ENCODE assay signal across 6 cellular contexts in the genomic region with DNA sequence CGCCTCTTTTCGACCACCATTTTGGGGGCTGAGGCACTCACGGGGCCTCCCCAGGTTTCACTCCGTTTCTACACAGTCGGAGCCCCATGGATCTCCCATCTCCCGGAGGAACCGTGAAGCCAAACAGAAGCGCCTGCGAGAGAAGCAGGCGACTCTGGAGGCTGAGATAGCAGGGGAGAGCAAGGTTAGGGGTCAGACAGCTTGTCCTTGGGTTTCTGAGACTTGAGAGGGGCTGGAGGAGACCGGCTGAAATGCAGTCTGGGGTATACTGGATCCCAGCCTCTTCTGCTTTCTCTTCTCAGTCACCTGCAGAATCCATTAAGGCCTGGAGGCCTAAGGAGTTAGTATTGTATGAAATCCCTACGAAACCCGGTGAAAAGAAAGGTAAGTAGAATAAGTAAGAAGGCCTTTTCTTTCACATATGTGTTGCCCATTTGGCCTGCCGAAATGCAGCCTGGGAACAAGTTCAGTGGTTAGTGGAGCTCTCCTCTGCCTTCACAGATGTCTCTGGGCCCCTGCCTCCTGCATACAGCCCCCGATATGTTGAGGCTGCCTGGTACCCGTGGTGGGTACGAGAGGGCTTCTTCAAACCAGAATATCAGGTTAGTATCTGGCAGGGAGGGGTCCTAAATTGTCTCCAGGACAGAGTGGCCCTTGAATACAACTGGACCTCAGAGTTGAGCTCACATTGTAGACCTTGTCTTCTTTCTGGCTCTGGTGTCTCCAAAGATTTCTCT. TPM values are rescaled to one million over a fixed set of nuclear protein-coding genes. Genes with fewer than 3 reads are reported as not detected.
DNase-seq lines count a peak whose midpoint lies in the region; ATAC-seq and TF ChIP-seq lines count a peak whose summit lies in the region.

No MANE protein-coding gene starts in this region.

- H3K4me3 ChIP-seq in Caco-2 (ENCODE audit: low read depth, low read length) (peak overlapping the region; percentile 54), left lung (peak overlapping the region; percentile 60 to 62)

- H3K27me3 Mint-ChIP-seq in Caco-2 (ENCODE audit: insufficient read depth, unreplicated experiment), result no peaks in the 10 kb centered on the region
- no peaks in the 10 kb centered on the region for H3K27me3 Mint-ChIP-seq in activated CD8-positive, alpha-beta T cell treated with anti-CD3 and anti-CD28 coated beads for 36 hours

- H3K27me3 ChIP-seq in Caco-2 (replicated peaks; ENCODE audit: control insufficient read depth, insufficient read depth, low read length), result no peaks in the 10 kb centered on the region
- H3K27me3 ChIP-seq in left lung, result no peaks in the 10 kb centered on the region

- ATAC-seq in activated CD8-positive, alpha-beta T cell treated with anti-CD3 and anti-CD28 coated beads for 36 hours, result no peak
- ATAC-seq in left lung (peak; percentile 13), esophagus mucosa (no peak)

- H3K4me1 ChIP-seq in Caco-2, result peaks cover 11% of the 10 kb centered on the region
- H3K4me1 ChIP-seq in left lung, result peaks cover 21 to 32% of the 10 kb centered on the region in 2 donors

- BruUV-seq in Caco-2 (replicated peaks; lab: Mats Ljungman, UMichigan), result no TSS peak

- intact Hi-C loops in Caco-2 (cut with micrococcal nuclease; ENCODE audit: unreplicated experiment) (loop anchor here (1.0 to 2.0 kb wide), 6 partner anchors 60 to 172 kb away; no protein-coding TSS in a partner anchor), left lung (cut with DNase I) (loop anchor here in 1 of 2 donors (10.0 kb wide), 1 partner anchor 160 kb away; no protein-coding TSS in a partner anchor)
- intact Hi-C loops in activated CD8-positive, alpha-beta T cell treated with anti-CD3 and anti-CD28 coated beads for 36 hours (cut with micrococcal nuclease), result loop anchor here (5.0 kb wide), 1 partner anchor 172 kb away; no protein-coding TSS in a partner anchor

- peak overlapping the region; percentile 82 to 93 for H3K27ac ChIP-seq in left lung

- H3K27ac Mint-ChIP-seq in Caco-2 (ENCODE audit: unreplicated experiment), result peak overlapping the region; percentile 92
- H3K27ac Mint-ChIP-seq in activated CD8-positive, alpha-beta T cell treated with anti-CD3 and anti-CD28 coated beads for 36 hours, result peak overlapping the region; percentile 88

- H3K9me3 ChIP-seq in Caco-2 (no peaks in the 10 kb centered on the region), left lung (no peaks in the 10 kb centered on the region)

- TF ChIP-seq CTCF in Caco-2 (IDR thresholded peaks at IDR 0.05; ENCODE audit: insufficient read depth in 1 of 2, low read depth in 1 of 2, low read length in 1 of 2, severe bottlenecking in 1 of 2, unreplicated experiment in 1 of 2), result no peak
- TF ChIP-seq CTCF in activated CD8-positive, alpha-beta T cell treated with anti-CD3 and anti-CD28 coated beads for 36 hours (IDR thresholded peaks at IDR 0.05), result no peak
- TF ChIP-seq CTCF in left lung (IDR thresholded peaks at IDR 0.05), result no peak

- CTCF ChIA-PET in Caco-2 (lab: Charles Lee), result interaction anchor here (0.6 to 4.9 kb wide), 16 partner anchors 17 to 277 kb away, joined by 3 to 66 read pairs (median 9); a partner anchor contains a TSS
- CTCF ChIA-PET in activated CD8-positive, alpha-beta T cell treated with anti-CD3 and anti-CD28 coated beads for 36 hours (lab: Charles Lee), result interaction anchor here (0.7 to 9.2 kb wide), 31 partner anchors 9 to 433 kb away, joined by 3 to 116 read pairs (median 5); no protein-coding TSS in a partner anchor

- H3K9me3 Mint-ChIP-seq in Caco-2 (ENCODE audit: unreplicated experiment), result no peaks in the 10 kb centered on the region
- no peaks in the 10 kb centered on the region for H3K9me3 Mint-ChIP-seq in activated CD8-positive, alpha-beta T cell treated with anti-CD3 and anti-CD28 coated beads for 36 hours

- DNase-seq in Caco-2, result no peak
- DNase-seq in activated CD8-positive, alpha-beta T cell treated with anti-CD3 and anti-CD28 coated beads for 36 hours, result peak; percentile 22
- DNase-seq in left lung, result no peak
- no peak for DNase-seq in activated CD4-positive, CD25-positive, alpha-beta regulatory T cell treated with anti-CD3 and anti-CD28 coated beads, Interleukin-2, amount 50 U/mL, for 72 hours
- DNase-seq in HCEC 1CT, result no peak

- POLR2A ChIA-PET in Caco-2 (lab: Charles Lee), result no interaction called here
- POLR2A ChIA-PET in activated CD8-positive, alpha-beta T cell treated with anti-CD3 and anti-CD28 coated beads for 36 hours (lab: Charles Lee), result interaction anchor here (0.8 to 2.0 kb wide), 10 partner anchors 9 to 177 kb away, joined by 3 to 8 read pairs (median 3); no protein-coding TSS in a partner anchor

- H3K36me3 ChIP-seq in Caco-2 (ENCODE audit: control insufficient read depth, insufficient read depth, low read length), result peaks cover 2% of the 10 kb centered on the region; the same call in 1 of the 2 replicates
- peaks cover 0 to 47% of the 10 kb centered on the region in 2 donors for H3K36me3 ChIP-seq in left lung

- peaks cover 14% of the 10 kb centered on the region for H3K4me1 Mint-ChIP-seq in Caco-2 (ENCODE audit: low read depth, unreplicated experiment)
- peaks cover 26% of the 10 kb centered on the region for H3K4me1 Mint-ChIP-seq in activated CD8-positive, alpha-beta T cell treated with anti-CD3 and anti-CD28 coated beads for 36 hours (ENCODE audit: low read depth)

- peak overlapping the region; percentile 87 for H3K4me3 Mint-ChIP-seq in Caco-2 (ENCODE audit: unreplicated experiment)
- H3K4me3 Mint-ChIP-seq in activated CD8-positive, alpha-beta T cell treated with anti-CD3 and anti-CD28 coated beads for 36 hours, result peak overlapping the region; percentile 80

- peaks cover 20% of the 10 kb centered on the region for H3K36me3 Mint-ChIP-seq in Caco-2 (ENCODE audit: insufficient read depth, unreplicated experiment)
- peaks cover 52% of the 10 kb centered on the region for H3K36me3 Mint-ChIP-seq in activated CD8-positive, alpha-beta T cell treated with anti-CD3 and anti-CD28 coated beads for 36 hours (ENCODE audit: low read depth)

RNA-seq across cellular contexts. Expression of a gene that starts 1.0 kb away (rescaled TPM):
- total RNA-seq in Caco-2 (2022) (32.1 and 37.5 TPM in 2 replicates), left lung (10 to 100 TPM; 34.0 to 40.3 TPM), esophagus mucosa (26.3 TPM)
- total RNA-seq in activated CD8-positive, alpha-beta T cell treated with anti-CD3 and anti-CD28 coated beads for 36 hours, result 10 to 100 TPM; 83.0 to 84.0 TPM

RNA-seq across cellular contexts. Expression of a gene that starts 7.0 kb away (rescaled TPM):
- total RNA-seq in Caco-2 (2022) (40.6 and 43.6 TPM in 2 replicates), left lung (10 to 100 TPM; 29.5 to 34.2 TPM), esophagus mucosa (23.9 TPM)
- 10 to 100 TPM; 37.1 to 41.9 TPM for total RNA-seq in activated CD8-positive, alpha-beta T cell treated with anti-CD3 and anti-CD28 coated beads for 36 hours

RNA-seq across cellular contexts. Expression of a gene that starts 16.9 kb away (rescaled TPM):
- 6.6 and 9.6 TPM in 2 replicates for total RNA-seq in Caco-2 (2022)
- total RNA-seq in activated CD8-positive, alpha-beta T cell treated with anti-CD3 and anti-CD28 coated beads for 36 hours, result not detected
- 100 to 1,000 TPM; 213 to 384 TPM for total RNA-seq in left lung
- 9.0 TPM for total RNA-seq in esophagus mucosa

RNA-seq across cellular contexts. Expression of a gene that starts 25.8 kb away (rescaled TPM):
- 0.16 TPM in 1 of 2 replicates, not detected in the other for total RNA-seq in Caco-2 (2022)
- total RNA-seq in activated CD8-positive, alpha-beta T cell treated with anti-CD3 and anti-CD28 coated beads for 36 hours, result not detected
- 1 to 10 TPM; 2.5 to 4.0 TPM for total RNA-seq in left lung
- total RNA-seq in esophagus mucosa, result 1.00 TPM

RNA-seq across cellular contexts. Expression of a gene that starts 30.7 kb away (rescaled TPM):
- total RNA-seq in Caco-2 (2022) (113 and 115 TPM in 2 replicates), left lung (100 to 1,000 TPM in 1 of 2 donors, 10 to 100 TPM in 1; 77.9 to 148 TPM), esophagus mucosa (220 TPM)
- 10 to 100 TPM; 14.4 to 14.5 TPM for total RNA-seq in activated CD8-positive, alpha-beta T cell treated with anti-CD3 and anti-CD28 coated beads for 36 hours

Comparison
In these comparisons a context has a peak if more than half of its experiments do, and no peak if none do; other contexts are left out.
1. RNA of a gene that starts 16.9 kb away (total RNA-seq): 213 to 384 TPM in left lung; 6.6 to 9.6 TPM in Caco-2, 9.0 TPM in esophagus mucosa (single experiment) and not detected in activated CD8-positive, alpha-beta T cell treated with anti-CD3 and anti-CD28 coated beads for 36 hours; every median in the first group is over 10 times any median in the second.